In the genomic region with DNA sequence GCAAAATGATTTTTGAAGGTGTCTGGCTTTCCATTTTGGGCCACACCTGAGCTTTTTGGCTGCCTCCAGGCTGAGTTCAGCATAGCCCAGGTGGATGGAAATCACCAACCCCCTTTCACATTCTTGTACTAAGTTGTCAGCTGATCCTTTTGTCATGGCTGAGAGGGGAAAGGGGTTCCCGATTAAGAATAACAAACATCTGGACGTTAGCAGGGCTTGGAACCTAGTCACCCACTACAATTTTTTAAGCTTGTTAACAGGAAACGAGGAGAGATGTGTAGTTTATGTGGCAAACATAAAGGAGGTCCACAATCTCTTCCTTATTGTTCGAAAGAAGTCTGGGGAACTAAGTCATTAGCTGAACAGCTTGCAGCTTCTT, we compare ENCODE assay signal across 1 cellular context.
TF ChIP-seq lines count a peak whose summit lies in the region.

No MANE protein-coding gene starts in this region.

TF ChIP-seq in H1, 55 proteins besides CTCF, POLR2A, EP300 and RAD21 (continued from another document):
- TF ChIP-seq SP1 (IDR thresholded peaks at IDR 0.05; ENCODE audit: low read depth, low read length), result 0 out of 2 replicates have a peak, but pooled peaks have one; percentile 22
- TF ChIP-seq BACH1 (IDR thresholded peaks at IDR 0.05; ENCODE audit: low read length), result no peak
- TF ChIP-seq FOSL1 (IDR thresholded peaks at IDR 0.05; ENCODE audit: insufficient read depth, low read depth, low read length), result no peak
- no peak for TF ChIP-seq ASH2L (IDR thresholded peaks at IDR 0.05; ENCODE audit: low read length)
- no peak for TF ChIP-seq CBX8 (IDR thresholded peaks at IDR 0.05; ENCODE audit: borderline replicate concordance, low read depth, low read length)
- no peak for TF ChIP-seq KDM1A (IDR thresholded peaks at IDR 0.05; ENCODE audit: borderline replicate concordance, low read length)
- peak; percentile 71; the same call in 1 of the 2 replicates for TF ChIP-seq TCF12 (IDR thresholded peaks at IDR 0.05; ENCODE audit: low read depth, low read length)
- no peak for TF ChIP-seq KDM4A (IDR thresholded peaks at IDR 0.05; ENCODE audit: low read depth, low read length, severe bottlenecking)
- no peak for TF ChIP-seq TAF1 (IDR thresholded peaks at IDR 0.05; ENCODE audit: low read depth, low read length)
- TF ChIP-seq, protein P1, sequence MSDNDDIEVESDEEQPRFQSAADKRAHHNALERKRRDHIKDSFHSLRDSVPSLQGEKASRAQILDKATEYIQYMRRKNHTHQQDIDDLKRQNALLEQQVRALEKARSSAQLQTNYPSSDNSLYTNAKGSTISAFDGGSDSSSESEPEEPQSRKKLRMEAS (IDR thresholded peaks at IDR 0.05), result no peak
- TF ChIP-seq SUZ12 (IDR thresholded peaks at IDR 0.05; ENCODE audit: low read length), result no peak
- TF ChIP-seq NANOG (IDR thresholded peaks at IDR 0.05; ENCODE audit: insufficient read depth, low read depth, low read length, poor library complexity, severe bottlenecking), result no peak
- TF ChIP-seq CBX5 (IDR thresholded peaks at IDR 0.05; ENCODE audit: low read depth, low read length), result no peak
- TF ChIP-seq GABPA (IDR thresholded peaks at IDR 0.05; ENCODE audit: borderline replicate concordance, insufficient read depth, low read length), result no peak
